ENCODE assay signal across 1 cellular context in genomic region chr15:43316969-43317346, GRCh38.
TF ChIP-seq lines count a peak whose summit lies in the region.

No MANE protein-coding gene starts in this region.

TF ChIP-seq in K562, 482 proteins besides CTCF, POLR2A, EP300 and RAD21:
- TF ChIP-seq ZNF121 (CRISPR knock-in tag; conservative IDR thresholded peaks at IDR 0.05) (peak; percentile 92), E2F3 (CRISPR knock-in tag; IDR thresholded peaks at IDR 0.05) (no peak)
